16 cellular contexts compared by ENCODE assay signal in genomic region chr15:81398456-81398855, GRCh38. TPM values are rescaled to one million over a fixed set of nuclear protein-coding genes. Genes with fewer than 3 reads are reported as not detected.
DNase-seq lines count a peak whose midpoint lies in the region; ATAC-seq and TF ChIP-seq lines count a peak whose summit lies in the region.
"Had no signal": no experiment of that assay in that cellular context is flagged by ENCODE, and none has a peak within 500 bp of the region (broad histone marks: within the 10 kb centered on the region; RNA-seq: fewer than 3 reads in every experiment).

No MANE protein-coding gene starts in this region.

- WGBS in GM23248 (ENCODE audit: low coverage in 1 of 2, low lambda C conversion rate in 2 of 2, missing lambda C conversion rate in 2 of 2), 2 experiments: 85 to 88% methylated on average over 3 of the region's 3 CpGs
- WGBS in transverse colon (ENCODE audit: low coverage in 1 of 2), 2 donors: 50 to 73% methylated on average over 1 to 3 of the region's 3 CpGs

- no peak for TF ChIP-seq EP300 in transverse colon (IDR thresholded peaks at IDR 0.05; ENCODE audit: low read depth)

- no peaks in the 10 kb centered on the region for H3K9me2 ChIP-seq in GM23248 (ENCODE audit: insufficient read depth)

- TF ChIP-seq POLR2A in transverse colon (IDR thresholded peaks at IDR 0.05): no peak

- H3K9me3 ChIP-seq in GM23248 (ENCODE audit: low read depth) (no peaks in the 10 kb centered on the region), RWPE2 (ENCODE audit: severe bottlenecking) (no peaks in the 10 kb centered on the region), transverse colon (peaks cover 0 to 3% of the 10 kb centered on the region in 2 donors)
- H3K9me3 ChIP-seq: BLaER1 had no signal

- no peak for TF ChIP-seq CTCF in RWPE2 (IDR thresholded peaks at IDR 0.05; ENCODE audit: poor library complexity, severe bottlenecking)
- TF ChIP-seq CTCF in transverse colon (IDR thresholded peaks at IDR 0.05): no peak

- DNase-seq in GM23248 (no peak), RWPE2 (ENCODE audit: low spot score) (no peak), left lobe of liver (ENCODE audit: low spot score) (no peak), transverse colon (no peak), pons (ENCODE audit: low spot score) (no peak), AG08395 (ENCODE audit: low spot score) (no peak)
- DNase-seq: AML-193; CD4-positive, CD25-positive, alpha-beta regulatory T cell; DMS53; GF-D8; GOT3; H9 had no signal

- intact Hi-C loops in transverse colon (cut with DNase I; ENCODE audit: low total_unique reads): no loop called here

- H3K27ac ChIP-seq in GM23248 (no peak overlapping the region), RWPE2 (ENCODE audit: poor library complexity, severe bottlenecking) (peak overlapping the region; percentile 7), transverse colon (peak overlapping the region; percentile 4 to 42 (median 12))
- H3K27ac ChIP-seq: BLaER1 had no signal

- H3K79me2 ChIP-seq in GM23248 (ENCODE audit: insufficient read depth): no peaks in the 10 kb centered on the region

- ATAC-seq in RWPE2 (ENCODE audit: low read depth) (no peak), left lobe of liver (peak; percentile 69), GM18520 (IDR thresholded peaks at IDR 0.05; ENCODE audit: unreplicated experiment) (no peak)

- peak overlapping the region; percentile 37 for H3K4me2 ChIP-seq in GM23248 (ENCODE audit: unreplicated experiment)
- H3K4me2 ChIP-seq: BLaER1 had no signal

- H3K9ac ChIP-seq in GM23248: no peak overlapping the region
- H3K9ac ChIP-seq: BLaER1 had no signal

- H2AFZ ChIP-seq in GM23248: peak overlapping the region; percentile 64

- 0 out of 2 replicates have a peak, but pooled peaks cover 8% of the 10 kb centered on the region for H3F3A ChIP-seq in GM23248 (ENCODE audit: insufficient read depth)

- in situ Hi-C loops in GM23248 (cut with MboI) (no loop called here), transverse colon (cut with MboI; ENCODE audit: low pct_ligation_motif_present in 1 of 4, low pct_unique_long_range_greater_than_20kb in 1 of 4, low sequenced_read_pairs in 3 of 4) (loop anchor here in 1 of 4 donors (5.0 kb wide), 1 partner anchor 121 kb away; no protein-coding TSS in a partner anchor)

- no peak overlapping the region for H3K4me3 ChIP-seq in GM23248
- no peak overlapping the region for H3K4me3 ChIP-seq in RWPE2 (ENCODE audit: severe bottlenecking)
- no peak overlapping the region for H3K4me3 ChIP-seq in transverse colon
- H3K4me3 ChIP-seq: BLaER1 had no signal

- H3K27me3 ChIP-seq in GM23248 (replicated peaks; ENCODE audit: insufficient read depth) (no peaks in the 10 kb centered on the region), RWPE2 (ENCODE audit: insufficient read depth, poor library complexity, severe bottlenecking) (no peaks in the 10 kb centered on the region), transverse colon (no peaks in the 10 kb centered on the region)
- H3K27me3 ChIP-seq: BLaER1 had no signal

- H3K4me1 ChIP-seq in GM23248 (ENCODE audit: insufficient read depth) (peaks cover 7% of the 10 kb centered on the region; the same call in 1 of the 2 replicates), RWPE2 (ENCODE audit: insufficient read depth, poor library complexity, severe bottlenecking) (peaks cover 12% of the 10 kb centered on the region), transverse colon (peaks cover 0 to 23% (median 0%) of the 10 kb centered on the region in 4 donors)
- H3K4me1 ChIP-seq: BLaER1 had no signal

- no peaks in the 10 kb centered on the region for H4K20me1 ChIP-seq in GM23248 (ENCODE audit: insufficient read depth)
- H4K20me1 ChIP-seq: BLaER1 had no signal

- H3K36me3 ChIP-seq in GM23248 (ENCODE audit: low read depth) (no peaks in the 10 kb centered on the region), RWPE2 (ENCODE audit: low read depth) (no peaks in the 10 kb centered on the region), transverse colon (no peaks in the 10 kb centered on the region)
- H3K36me3 ChIP-seq: BLaER1 had no signal

RNA-seq across cellular contexts. Expression of gene TMC3, which starts 24.4 kb away (rescaled TPM):
- total RNA-seq in GM23248 (2014; rRNA removed; shearing (Covaris generic)): not detected in 2 replicates
- not detected in 2 replicates for polyA plus RNA-seq in GM23248 (2016; fragmentation: Nextera tagmentation; extraction: Ambion mirVana)
- total RNA-seq in left lobe of liver: not detected
- total RNA-seq in transverse colon: under 1 TPM in 2 of 4 donors, not detected in 2; 0.14 to 0.64 TPM
- total RNA-seq: A673; CD4-positive, CD25-positive, alpha-beta regulatory T cell; H9; HT1080 had no signal
